Comparison of ENCODE assay signal across 18 cellular contexts in genomic region chr19:19600793-19601346, GRCh38. TPM values are rescaled to one million over a fixed set of nuclear protein-coding genes. Genes with fewer than 3 reads are reported as not detected.
A peak's percentile ranks its signal among the peaks of the same experiment; 100 is the strongest.
DNase-seq lines count a peak whose midpoint lies in the region; ATAC-seq and TF ChIP-seq lines count a peak whose summit lies in the region.
"Had no signal": no experiment of that assay in that cellular context is flagged by ENCODE, and none has a peak within 500 bp of the region (broad histone marks: within the 10 kb centered on the region; RNA-seq: fewer than 3 reads in every experiment).

No MANE protein-coding gene starts in this region.

- POLR2A ChIA-PET in activated CD4-positive, alpha-beta T cell treated with anti-CD3 and anti-CD28 coated beads for 36 hours (lab: Charles Lee): interaction anchor here (0.6 to 0.7 kb wide), 2 partner anchors 50 to 221 kb away, joined by 4 to 5 read pairs; partner anchors contain the start of gene ZNF506
- POLR2A ChIA-PET in activated CD4-positive, alpha-beta memory T cell treated with anti-CD3 and anti-CD28 coated beads for 36 hours (lab: Charles Lee): interaction anchor here (1.0 to 1.1 kb wide), 2 partner anchors 9 to 13 kb away, joined by 3 to 4 read pairs; no protein-coding TSS in a partner anchor

- intact Hi-C loops in activated CD4-positive, alpha-beta T cell treated with anti-CD3 and anti-CD28 coated beads for 36 hours (cut with DNase I, micrococcal nuclease): no loop called here
- intact Hi-C loops in activated CD4-positive, alpha-beta memory T cell treated with anti-CD3 and anti-CD28 coated beads for 36 hours (cut with micrococcal nuclease): no loop called here
- intact Hi-C loops in left ventricle myocardium superior (cut with micrococcal nuclease): no loop called here

- peak overlapping the region; percentile 91 for H3K27ac Mint-ChIP-seq in activated CD4-positive, alpha-beta T cell treated with anti-CD3 and anti-CD28 coated beads for 36 hours
- peak overlapping the region; percentile 100 for H3K27ac Mint-ChIP-seq in activated CD4-positive, alpha-beta memory T cell treated with anti-CD3 and anti-CD28 coated beads for 36 hours
- H3K27ac Mint-ChIP-seq: CD14-positive monocyte had no signal

- H4K20me1 ChIP-seq in DOHH2 (ENCODE audit: control insufficient read depth, insufficient read depth, low read depth, low read length): no peaks in the 10 kb centered on the region

- H3K9me3 ChIP-seq in DOHH2 (ENCODE audit: control insufficient read depth, insufficient read depth, low read length): no peaks in the 10 kb centered on the region
- H3K9me3 ChIP-seq: ovary had no signal

- H3F3A ChIP-seq in DOHH2 (ENCODE audit: control insufficient read depth, insufficient read depth): peaks cover 15% of the 10 kb centered on the region

- TF ChIP-seq CTCF in DOHH2 (IDR thresholded peaks at IDR 0.05; ENCODE audit: low read depth, low read length, poor library complexity, severe bottlenecking) (no peak), omental fat pad (IDR thresholded peaks at IDR 0.05) (no peak)

- peak overlapping the region; percentile 37 for H3K4me3 ChIP-seq in DOHH2 (ENCODE audit: low read length)
- H3K4me3 ChIP-seq: ovary had no signal

- CTCF ChIA-PET in activated CD4-positive, alpha-beta T cell treated with anti-CD3 and anti-CD28 coated beads for 36 hours (lab: Charles Lee): interaction anchor here (0.7 to 2.6 kb wide), 3 partner anchors 47 to 126 kb away, joined by 3 to 11 read pairs (median 3); no protein-coding TSS in a partner anchor
- CTCF ChIA-PET in activated CD4-positive, alpha-beta memory T cell treated with anti-CD3 and anti-CD28 coated beads for 36 hours (lab: Charles Lee): interaction anchor here (2.5 kb wide), 1 partner anchor 46 kb away, joined by 11 read pairs; no protein-coding TSS in a partner anchor

- no peaks in the 10 kb centered on the region for H3K27me3 Mint-ChIP-seq in activated CD4-positive, alpha-beta T cell treated with anti-CD3 and anti-CD28 coated beads for 36 hours
- no peaks in the 10 kb centered on the region for H3K27me3 Mint-ChIP-seq in activated CD4-positive, alpha-beta memory T cell treated with anti-CD3 and anti-CD28 coated beads for 36 hours

- H3K4me2 ChIP-seq in DOHH2 (ENCODE audit: low read length): peak overlapping the region; percentile 60
- H3K4me2 ChIP-seq: KMS-11 had no signal

- H3K27ac ChIP-seq in DOHH2 (ENCODE audit: low read depth, low read length): peak overlapping the region; percentile 19
- H3K27ac ChIP-seq: 22Rv1, KMS-11, ovary had no signal

- H3K4me1 Mint-ChIP-seq in activated CD4-positive, alpha-beta T cell treated with anti-CD3 and anti-CD28 coated beads for 36 hours: peaks cover 78% of the 10 kb centered on the region
- H3K4me1 Mint-ChIP-seq in activated CD4-positive, alpha-beta memory T cell treated with anti-CD3 and anti-CD28 coated beads for 36 hours (ENCODE audit: low read depth): peaks cover 69% of the 10 kb centered on the region
- H3K4me1 Mint-ChIP-seq: CD14-positive monocyte had no signal

- no peaks in the 10 kb centered on the region for H3K9me2 ChIP-seq in DOHH2 (replicated peaks; ENCODE audit: control insufficient read depth, low read length)

- peaks cover 52% of the 10 kb centered on the region for H3K4me1 ChIP-seq in DOHH2 (ENCODE audit: control insufficient read depth, low read length)

- H3K4me3 Mint-ChIP-seq in activated CD4-positive, alpha-beta T cell treated with anti-CD3 and anti-CD28 coated beads for 36 hours: peak overlapping the region; percentile 27
- H3K4me3 Mint-ChIP-seq in activated CD4-positive, alpha-beta memory T cell treated with anti-CD3 and anti-CD28 coated beads for 36 hours: peak overlapping the region; percentile 7
- H3K4me3 Mint-ChIP-seq: CD14-positive monocyte had no signal

- peak; percentile 37 for DNase-seq in activated CD4-positive, alpha-beta T cell treated with anti-CD3 and anti-CD28 coated beads for 36 hours
- no peak for DNase-seq in activated CD4-positive, alpha-beta T cell treated with anti-CD3 and anti-CD28 coated beads, Interleukin-2, amount 50 U/mL, for 1 hour
- no peak for DNase-seq in activated CD4-positive, alpha-beta memory T cell treated with anti-CD3 and anti-CD28 coated beads for 36 hours
- DNase-seq in kidney tubule cell (ENCODE audit: low spot score) (peak; percentile 57), GM03348 (ENCODE audit: low spot score) (no peak), left ventricle myocardium superior (no peak), omental fat pad (ENCODE audit: low spot score) (no peak)
- DNase-seq: central memory CD4-positive, alpha-beta T cell; glutamatergic neuron; NCI-H1092; NCI-H2107; NCI-H69; ovary; SW 1271 had no signal

- no peak for ATAC-seq in activated CD4-positive, alpha-beta T cell treated with anti-CD3 and anti-CD28 coated beads for 36 hours
- ATAC-seq in left ventricle myocardium superior: no peak
- no peak for ATAC-seq in omental fat pad (ENCODE audit: low FRiP score)

- no peaks in the 10 kb centered on the region for H3K27me3 ChIP-seq in DOHH2 (ENCODE audit: control insufficient read depth, low read length)
- H3K27me3 ChIP-seq: ovary had no signal

- H3K36me3 ChIP-seq in DOHH2 (ENCODE audit: control insufficient read depth, low read length): peaks cover 8% of the 10 kb centered on the region
- H3K36me3 ChIP-seq: ovary had no signal

- no peaks in the 10 kb centered on the region for H3K9me3 Mint-ChIP-seq in activated CD4-positive, alpha-beta T cell treated with anti-CD3 and anti-CD28 coated beads for 36 hours (ENCODE audit: low read depth)
- H3K9me3 Mint-ChIP-seq in activated CD4-positive, alpha-beta memory T cell treated with anti-CD3 and anti-CD28 coated beads for 36 hours: no peaks in the 10 kb centered on the region
- H3K9me3 Mint-ChIP-seq: CD14-positive monocyte had no signal

- peaks cover 25% of the 10 kb centered on the region for H3K36me3 Mint-ChIP-seq in activated CD4-positive, alpha-beta T cell treated with anti-CD3 and anti-CD28 coated beads for 36 hours (ENCODE audit: low read depth)
- H3K36me3 Mint-ChIP-seq in activated CD4-positive, alpha-beta memory T cell treated with anti-CD3 and anti-CD28 coated beads for 36 hours: peaks cover 21% of the 10 kb centered on the region
- H3K36me3 Mint-ChIP-seq: CD14-positive monocyte had no signal

- no peaks in the 10 kb centered on the region for H3K79me2 ChIP-seq in DOHH2 (ENCODE audit: control insufficient read depth, low read length)

RNA-seq across cellular contexts. Expression of gene PBX4, which starts 17.6 kb away (rescaled TPM):
- total RNA-seq in activated CD4-positive, alpha-beta T cell treated with anti-CD3 and anti-CD28 coated beads for 36 hours: 10 to 100 TPM; 19.4 to 21.2 TPM
- 10 to 100 TPM; 44.9 to 45.7 TPM for total RNA-seq in activated CD4-positive, alpha-beta memory T cell treated with anti-CD3 and anti-CD28 coated beads for 36 hours
- total RNA-seq in left ventricle myocardium superior (0.42 TPM), omental fat pad (10 to 100 TPM in 1 of 4 donors, 1 to 10 TPM in 3; 2.2 to 10.1 (median 3.5) TPM)

RNA-seq across cellular contexts. Expression of gene LPAR2, which starts 27.1 kb away (rescaled TPM):
- total RNA-seq in activated CD4-positive, alpha-beta T cell treated with anti-CD3 and anti-CD28 coated beads for 36 hours: 10 to 100 TPM; 21.6 to 33.2 TPM
- 10 to 100 TPM; 32.5 to 33.1 TPM for total RNA-seq in activated CD4-positive, alpha-beta memory T cell treated with anti-CD3 and anti-CD28 coated beads for 36 hours
- 1.6 TPM for total RNA-seq in left ventricle myocardium superior
- total RNA-seq in omental fat pad: 10 to 100 TPM in 1 of 4 donors, 1 to 10 TPM in 3; 6.5 to 26.0 (median 7.7) TPM

RNA-seq across cellular contexts. Expression of gene GMIP, which starts 42.6 kb away (rescaled TPM):
- 10 to 100 TPM; 54.9 to 56.6 TPM for total RNA-seq in activated CD4-positive, alpha-beta T cell treated with anti-CD3 and anti-CD28 coated beads for 36 hours
- total RNA-seq in activated CD4-positive, alpha-beta memory T cell treated with anti-CD3 and anti-CD28 coated beads for 36 hours: 10 to 100 TPM; 78.6 to 79.4 TPM
- total RNA-seq in left ventricle myocardium superior (4.2 TPM), omental fat pad (10 to 100 TPM in 3 of 4 donors, 1 to 10 TPM in 1; 7.7 to 47.3 (median 18.7) TPM)

Comparison
In these comparisons a context has a peak if more than half of its experiments do, and no peak if none do; other contexts are left out.
1. DNase-seq: peak in activated CD4-positive, alpha-beta T cell treated with anti-CD3 and anti-CD28 coated beads for 36 hours (single experiment) and kidney tubule cell (single experiment); none in activated CD4-positive, alpha-beta T cell treated with anti-CD3 and anti-CD28 coated beads, Interleukin-2, amount 50 U/mL, for 1 hour (single experiment), activated CD4-positive, alpha-beta memory T cell treated with anti-CD3 and anti-CD28 coated beads for 36 hours (single experiment), GM03348 (single experiment), left ventricle myocardium superior (single experiment) and omental fat pad (single experiment).